Comparison of ENCODE assay signal across 8 cellular contexts in the genomic region with DNA sequence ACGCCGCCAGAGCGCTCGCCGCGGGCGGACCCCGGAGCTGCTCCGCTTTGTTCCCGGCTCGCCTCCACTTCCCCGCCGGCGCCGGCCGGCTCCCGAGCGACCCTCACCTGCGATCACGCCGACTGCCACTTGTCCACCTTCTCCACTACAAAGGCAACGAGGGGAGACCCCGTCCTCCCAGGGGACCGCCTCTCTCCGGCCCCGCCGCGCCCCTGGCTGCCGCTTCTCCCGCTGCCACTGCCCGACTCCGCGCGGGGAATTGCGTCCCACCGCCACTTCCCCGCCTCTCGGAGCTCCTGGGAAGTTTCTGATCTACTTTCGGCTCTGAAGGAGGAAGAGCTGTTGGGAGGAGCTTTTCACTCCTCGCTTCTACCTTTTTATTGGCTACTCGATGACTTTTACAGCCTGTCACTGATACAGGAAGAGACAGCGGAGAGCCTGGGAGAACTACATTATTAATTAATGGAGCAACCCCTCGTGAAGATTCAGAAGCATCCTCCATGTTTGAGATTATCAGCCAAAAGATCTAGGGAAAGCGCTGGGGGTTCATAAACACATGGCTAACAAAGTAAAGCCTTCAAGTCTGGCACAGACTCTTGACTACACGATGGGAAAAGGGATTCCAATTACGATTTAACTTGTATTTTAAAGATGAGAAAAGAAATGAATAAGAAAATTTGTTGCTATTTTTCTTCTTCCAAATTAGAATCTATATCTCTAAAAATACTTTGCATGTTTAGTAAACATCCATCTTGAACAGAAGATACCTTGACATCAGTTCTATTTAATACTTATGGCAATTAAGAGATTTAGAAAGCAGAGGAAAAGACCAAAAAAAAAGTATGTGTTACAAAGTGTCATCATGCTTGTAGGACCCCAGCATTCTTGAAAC. TPM values are rescaled to one million over a fixed set of nuclear protein-coding genes. Genes with fewer than 3 reads are reported as not detected.
DNase-seq lines count a peak whose midpoint lies in the region; ATAC-seq, FAIRE-seq and TF ChIP-seq lines count a peak whose summit lies in the region.

Gene BAZ1A, minus strand, starts transcription at position 330 of the 892 bp plus-strand sequence. CDS start 756 bp downstream, outside the sequence.

- intact Hi-C loops in kidney (cut with DNase I) = no loop called here

- H3K4me3 ChIP-seq in WI38 (ENCODE audit: low read depth, low read length) = peak within 1 kb of the TSS; percentile 84
- peak within 1 kb of the TSS; percentile 81 for H3K4me3 ChIP-seq in choroid plexus epithelial cell (ENCODE audit: low read depth, low read length)
- peak within 1 kb of the TSS; percentile 76 to 89 for H3K4me3 ChIP-seq in kidney (ENCODE audit: low read length in 2 of 2)

- no peaks in the 10 kb centered on the region for H3K36me3 ChIP-seq in kidney (ENCODE audit: control insufficient read depth in 1 of 2, insufficient read depth in 2 of 2, low read length in 2 of 2)

- peak; percentile 26 for ATAC-seq in GM19023 (IDR thresholded peaks at IDR 0.05; ENCODE audit: unreplicated experiment)
- peak; percentile 29 for ATAC-seq in HG03196 (IDR thresholded peaks at IDR 0.05; ENCODE audit: unreplicated experiment)

- no peaks in the 10 kb centered on the region for H3K9me3 ChIP-seq in kidney (ENCODE audit: control insufficient read depth in 1 of 2, low read length in 2 of 2)

- TF ChIP-seq CTCF in AG09319 (IDR thresholded peaks at IDR 0.05; ENCODE audit: low read depth, low read length) (peak; percentile 2; the same call in 1 of the 2 replicates), WI38 (IDR thresholded peaks at IDR 0.05; ENCODE audit: low read depth, low read length) (no peak), choroid plexus epithelial cell (conservative IDR thresholded peaks at IDR 0.05; ENCODE audit: low read depth, low read length) (no peak), kidney (IDR thresholded peaks at IDR 0.05; ENCODE audit: borderline replicate concordance, extremely low read depth, insufficient read depth) (peak; percentile 12)

- H3K27ac ChIP-seq in kidney (ENCODE audit: low read depth in 2 of 2, low read length in 2 of 2) = peak within 1 kb of the TSS; percentile 99

- H3K4me1 ChIP-seq in kidney (ENCODE audit: control insufficient read depth in 1 of 2, insufficient read depth in 1 of 2, low read depth in 1 of 2, low read length in 2 of 2) = no peaks in the 10 kb centered on the region

- DNase-seq in AG09319 (ENCODE audit: extremely low read depth, low read depth) (peak; percentile 63), NCI-H226 (peak; percentile 89), choroid plexus epithelial cell (ENCODE audit: low read depth) (peak; percentile 94), kidney (peak; percentile 88)
- DNase-seq in stimulated activated CD4-positive, alpha-beta T cell treated with anti-CD3 and anti-CD28 coated beads, Interleukin-15, amount 100 ng/mL, for 1 hour (ENCODE audit: low read depth in 1 of 2, low spot score in 1 of 2) = peak; percentile 16 to 19

- H3K9ac ChIP-seq in kidney (ENCODE audit: low read length in 2 of 2) = peak within 1 kb of the TSS; percentile 83 to 84

- FAIRE-seq in kidney (lab: Jason Lieb, UNC) = peak; percentile 6

RNA-seq across cellular contexts. Expression of gene BAZ1A, which starts in this region (rescaled TPM):
- 20.8 TPM for total RNA-seq in kidney
- 3.1 TPM for polyA plus RNA-seq in kidney (ENCODE audit: insufficient read depth, low read depth, low replicate concordance)

Comparison
In these comparisons a context has a peak if more than half of its experiments do, and no peak if none do; other contexts are left out.
1. Peak in every context shown above with its lines: DNase-seq, ATAC-seq, H3K4me3 ChIP-seq and H3K27ac ChIP-seq.
2. DNase-seq: peak in every context shown above with its lines; median percentile 94 in choroid plexus epithelial cell; 89 in NCI-H226; 88 in kidney; 63 in AG09319; 18 in stimulated activated CD4-positive, alpha-beta T cell treated with anti-CD3 and anti-CD28 coated beads, Interleukin-15, amount 100 ng/mL, for 1 hour.
3. CTCF ChIP-seq: peak in AG09319 (single experiment) and kidney (single experiment); none in WI38 (single experiment) and choroid plexus epithelial cell (single experiment).